9 cellular contexts compared by ENCODE assay signal in genomic region chr1:156123356-156124196, GRCh38. TPM values are rescaled to one million over a fixed set of nuclear protein-coding genes. Genes with fewer than 3 reads are reported as not detected.
DNase-seq lines count a peak whose midpoint lies in the region; ATAC-seq and TF ChIP-seq lines count a peak whose summit lies in the region.
"Had no signal": no experiment of that assay in that cellular context is flagged by ENCODE, and none has a peak within 500 bp of the region (broad histone marks: within the 10 kb centered on the region; RNA-seq: fewer than 3 reads in every experiment).

No MANE protein-coding gene starts in this region.

- H3K4me2 ChIP-seq in parathyroid adenoma (ENCODE audit: low read length), result peak overlapping the region; percentile 76

- peaks cover 15% of the 10 kb centered on the region for H3K27me3 Mint-ChIP-seq in activated naive CD8-positive, alpha-beta T cell treated with anti-CD3 and anti-CD28 coated beads for 36 hours
- H3K27me3 Mint-ChIP-seq: activated naive CD4-positive, alpha-beta T cell treated with anti-CD3 and anti-CD28 coated beads, Interleukin-2, amount 50 U/mL, for 24 hours had no signal

- H3K4me3 Mint-ChIP-seq in activated naive CD8-positive, alpha-beta T cell treated with anti-CD3 and anti-CD28 coated beads for 36 hours, result peak overlapping the region; percentile 11
- H3K4me3 Mint-ChIP-seq: activated naive CD4-positive, alpha-beta T cell treated with anti-CD3 and anti-CD28 coated beads, Interleukin-2, amount 50 U/mL, for 24 hours had no signal

- H3K27me3 ChIP-seq in parathyroid adenoma (ENCODE audit: control insufficient read depth, insufficient read depth, low read length), result no peaks in the 10 kb centered on the region

- H3K36me3 ChIP-seq in parathyroid adenoma (ENCODE audit: control insufficient read depth, insufficient read depth, low read length), result no peaks in the 10 kb centered on the region

- H3K9me3 Mint-ChIP-seq in activated naive CD8-positive, alpha-beta T cell treated with anti-CD3 and anti-CD28 coated beads for 36 hours, result no peaks in the 10 kb centered on the region
- H3K9me3 Mint-ChIP-seq: activated naive CD4-positive, alpha-beta T cell treated with anti-CD3 and anti-CD28 coated beads, Interleukin-2, amount 50 U/mL, for 24 hours had no signal

- peak overlapping the region; percentile 47 for H3K4me3 ChIP-seq in parathyroid adenoma (ENCODE audit: low read depth, low read length)

- H3K9ac ChIP-seq in parathyroid adenoma, result no peak overlapping the region

- H3K79me2 ChIP-seq in parathyroid adenoma, result peaks cover 25% of the 10 kb centered on the region

- peak; percentile 21 for TF ChIP-seq CTCF in parathyroid adenoma (IDR thresholded peaks at IDR 0.05)

- intact Hi-C loops in Right ventricle myocardium inferior (cut with DNase I), result loop anchor here (1.0 to 10.0 kb wide), 3 partner anchors 8 to 541 kb away; no protein-coding TSS in a partner anchor

- ATAC-seq in Right ventricle myocardium inferior (peak; percentile 81), HG03025 (IDR thresholded peaks at IDR 0.05; ENCODE audit: low FRiP score, unreplicated experiment) (no peak), HG03139 (IDR thresholded peaks at IDR 0.05; ENCODE audit: unreplicated experiment) (no peak)

- in situ Hi-C loops in SK-MEL-5 (cut with HindIII; ENCODE audit: low pct_unique_long_range_greater_than_20kb, low sequenced_read_pairs), result no loop called here

- H3K36me3 Mint-ChIP-seq in activated naive CD8-positive, alpha-beta T cell treated with anti-CD3 and anti-CD28 coated beads for 36 hours, result peaks cover 2% of the 10 kb centered on the region
- H3K36me3 Mint-ChIP-seq: activated naive CD4-positive, alpha-beta T cell treated with anti-CD3 and anti-CD28 coated beads, Interleukin-2, amount 50 U/mL, for 24 hours had no signal

- peaks cover 16% of the 10 kb centered on the region for H3K4me1 ChIP-seq in parathyroid adenoma

- H3K27ac ChIP-seq in parathyroid adenoma, result peak overlapping the region; percentile 86

- peak overlapping the region; percentile 33 for H2AFZ ChIP-seq in parathyroid adenoma

- peaks cover 63% of the 10 kb centered on the region for H3K4me1 Mint-ChIP-seq in activated naive CD8-positive, alpha-beta T cell treated with anti-CD3 and anti-CD28 coated beads for 36 hours

- DNase-seq in Daoy (ENCODE audit: low read depth) (peak; percentile 96), NCI-H1092 (lab: John Stamatoyannopoulos, UW) (peak; percentile 94), SK-MEL-5 (ENCODE audit: low read depth, low spot score) (peak; percentile 95), Right ventricle myocardium inferior (ENCODE audit: missing footprints) (peak; percentile 98)
- DNase-seq in activated naive CD8-positive, alpha-beta T cell treated with anti-CD3 and anti-CD28 coated beads for 36 hours, result peak; percentile 67

- no peaks in the 10 kb centered on the region for H3K9me3 ChIP-seq in parathyroid adenoma (ENCODE audit: control insufficient read depth, low read length)

- no peak overlapping the region for H3K27ac Mint-ChIP-seq in activated naive CD8-positive, alpha-beta T cell treated with anti-CD3 and anti-CD28 coated beads for 36 hours
- H3K27ac Mint-ChIP-seq: activated naive CD4-positive, alpha-beta T cell treated with anti-CD3 and anti-CD28 coated beads, Interleukin-2, amount 50 U/mL, for 24 hours had no signal

RNA-seq across cellular contexts. Expression of gene LMNA, which starts 9.1 kb away (rescaled TPM):
- total RNA-seq in Daoy (2014; rRNA removed; shearing (Covaris generic)), result 708 and 737 TPM in 2 replicates
- 515 and 576 TPM in 2 replicates for total RNA-seq in SK-MEL-5 (2014; rRNA removed; shearing (Covaris generic))
- 499 and 536 TPM in 2 replicates for polyA plus RNA-seq in SK-MEL-5 (2015; cell fraction: cytosol; rRNA removed)
- polyA plus RNA-seq in SK-MEL-5 (2015; cell fraction: nucleus; rRNA removed), result 364 and 397 TPM in 2 replicates
- 10 to 100 TPM; 32.3 to 37.8 TPM for total RNA-seq in activated naive CD8-positive, alpha-beta T cell treated with anti-CD3 and anti-CD28 coated beads for 36 hours
- total RNA-seq in Right ventricle myocardium inferior, result 288 TPM

RNA-seq across cellular contexts. Expression of gene SEMA4A, which starts 29.8 kb away (rescaled TPM):
- 0.29 and 0.68 TPM in 2 replicates for total RNA-seq in Daoy (2014; rRNA removed; shearing (Covaris generic))
- total RNA-seq in SK-MEL-5 (2014; rRNA removed; shearing (Covaris generic)), result 0.11 and 1.3 TPM in 2 replicates
- 0.13 and 0.33 TPM in 2 replicates for polyA plus RNA-seq in SK-MEL-5 (2015; cell fraction: cytosol; rRNA removed)
- 1.8 and 5.2 TPM in 2 replicates for polyA plus RNA-seq in SK-MEL-5 (2015; cell fraction: nucleus; rRNA removed)
- 10 to 100 TPM; 13.2 to 16.1 TPM for total RNA-seq in activated naive CD8-positive, alpha-beta T cell treated with anti-CD3 and anti-CD28 coated beads for 36 hours
- total RNA-seq in Right ventricle myocardium inferior, result 2.2 TPM

RNA-seq across cellular contexts. Expression of gene MEX3A, which starts 41.3 kb away (rescaled TPM):
- total RNA-seq in Daoy (2014; rRNA removed; shearing (Covaris generic)), result 5.3 and 12.8 TPM in 2 replicates
- total RNA-seq in SK-MEL-5 (2014; rRNA removed; shearing (Covaris generic)), result 3.0 and 3.4 TPM in 2 replicates
- 10.6 and 16.6 TPM in 2 replicates for polyA plus RNA-seq in SK-MEL-5 (2015; cell fraction: cytosol; rRNA removed)
- polyA plus RNA-seq in SK-MEL-5 (2015; cell fraction: nucleus; rRNA removed), result 8.2 and 8.7 TPM in 2 replicates
- total RNA-seq in activated naive CD8-positive, alpha-beta T cell treated with anti-CD3 and anti-CD28 coated beads for 36 hours, result under 1 TPM; 0.34 to 0.35 TPM
- total RNA-seq in Right ventricle myocardium inferior, result 0.24 TPM
